In genomic region chr2:60840880-60841279, GRCh38 we compare ENCODE assay signal across 10 cellular contexts. TPM values are rescaled to one million over a fixed set of nuclear protein-coding genes. Genes with fewer than 3 reads are reported as not detected.
DNase-seq lines count a peak whose midpoint lies in the region; ATAC-seq and TF ChIP-seq lines count a peak whose summit lies in the region.
"Had no signal": no experiment of that assay in that cellular context is flagged by ENCODE, and none has a peak within 500 bp of the region (broad histone marks: within the 10 kb centered on the region; RNA-seq: fewer than 3 reads in every experiment).

No MANE protein-coding gene starts in this region.

- ATAC-seq in GM18907 (IDR thresholded peaks at IDR 0.05; ENCODE audit: unreplicated experiment) (peak; percentile 67), GM21825 (IDR thresholded peaks at IDR 0.05; ENCODE audit: unreplicated experiment) (peak; percentile 52), HG03571 (IDR thresholded peaks at IDR 0.05; ENCODE audit: unreplicated experiment) (peak; percentile 62)
- ATAC-seq in naive thymus-derived CD4-positive, alpha-beta T cell, result peak; percentile 65
- ATAC-seq: lower lobe of right lung had no signal

- no peak overlapping the region for H2AFZ ChIP-seq in mammary epithelial cell (ENCODE audit: low read depth, low read length)

- DNase-seq in naive thymus-derived CD4-positive, alpha-beta T cell, result peak in 3 of 9 donors; percentile 4 to 12 (median 12)
- DNase-seq in NCI-H82 (lab: John Stamatoyannopoulos, UW) (no peak), brain microvascular endothelial cell (no peak), mammary epithelial cell (no peak)
- no peak for DNase-seq in activated CD4-positive, CD25-positive, alpha-beta regulatory T cell treated with anti-CD3 and anti-CD28 coated beads, Interleukin-2, amount 50 U/mL, for 72 hours
- DNase-seq: lower lobe of right lung, NCI-H524 treated with DMSO at 0.1 percent for 48 hours had no signal

- no peak overlapping the region for H3K9ac ChIP-seq in mammary epithelial cell (ENCODE audit: insufficient read depth, low read length)

- no peaks in the 10 kb centered on the region for H3K36me3 Mint-ChIP-seq in naive thymus-derived CD4-positive, alpha-beta T cell

- TF ChIP-seq CTCF in brain microvascular endothelial cell (IDR thresholded peaks at IDR 0.05; ENCODE audit: low read depth, low read length, missing control alignments), result no peak
- no peak for TF ChIP-seq CTCF in mammary epithelial cell (conservative IDR thresholded peaks at IDR 0.05 in 1 of 2, IDR thresholded peaks at IDR 0.05 in 1 of 2; ENCODE audit: extremely low read depth in 1 of 2, insufficient read depth in 1 of 2, low read depth in 1 of 2, low read length in 2 of 2)

- H3K27me3 Mint-ChIP-seq in naive thymus-derived CD4-positive, alpha-beta T cell, result no peaks in the 10 kb centered on the region

- 83% methylated on average over 7 of the region's 7 CpGs for WGBS in mammary epithelial cell (ENCODE audit: low coverage, missing lambda C conversion rate)

- peaks cover 10% of the 10 kb centered on the region in 2 donors for H3K4me1 ChIP-seq in naive thymus-derived CD4-positive, alpha-beta T cell (ENCODE audit: control insufficient read depth in 2 of 2, insufficient read depth in 2 of 2, low read length in 2 of 2)
- H3K4me1 ChIP-seq in mammary epithelial cell (ENCODE audit: insufficient read depth, low read length), result no peaks in the 10 kb centered on the region
- H3K4me1 ChIP-seq: lower lobe of right lung had no signal

- no peaks in the 10 kb centered on the region for H3K36me3 ChIP-seq in naive thymus-derived CD4-positive, alpha-beta T cell (ENCODE audit: control insufficient read depth in 2 of 3, insufficient read depth in 3 of 3, low read length in 3 of 3)
- H3K36me3 ChIP-seq in brain microvascular endothelial cell (replicated peaks) (no peaks in the 10 kb centered on the region), mammary epithelial cell (ENCODE audit: insufficient read depth, low read length) (no peaks in the 10 kb centered on the region)
- H3K36me3 ChIP-seq: lower lobe of right lung had no signal

- in situ Hi-C loops in brain microvascular endothelial cell (cut with HindIII; ENCODE audit: low pct_ligation_motif_present, low sequenced_read_pairs), result no loop called here
- in situ Hi-C loops in mammary epithelial cell (cut with MboI; ENCODE audit: low sequenced_read_pairs in 2 of 2), result no loop called here

- no peak overlapping the region for H3K27ac ChIP-seq in naive thymus-derived CD4-positive, alpha-beta T cell (ENCODE audit: low read depth, low read length)
- H3K27ac ChIP-seq in brain microvascular endothelial cell, result no peak overlapping the region
- H3K27ac ChIP-seq in mammary epithelial cell (ENCODE audit: insufficient read depth, low read depth, low read length), result no peak overlapping the region
- H3K27ac ChIP-seq: lower lobe of right lung had no signal

- H4K20me1 ChIP-seq in mammary epithelial cell (ENCODE audit: insufficient read depth, low read length), result no peaks in the 10 kb centered on the region

- no peaks in the 10 kb centered on the region for H3K9me3 Mint-ChIP-seq in naive thymus-derived CD4-positive, alpha-beta T cell

- H3K4me1 Mint-ChIP-seq in naive thymus-derived CD4-positive, alpha-beta T cell, result peaks cover 10 to 23% (median 12%) of the 10 kb centered on the region in 7 donors

- no TSS peak for BruUV-seq in mammary epithelial cell (replicated peaks; lab: Mats Ljungman, UMichigan)

- H3K27ac Mint-ChIP-seq in naive thymus-derived CD4-positive, alpha-beta T cell, result peak overlapping the region in 6 of 9 donors; percentile 30 to 73 (median 57)

- no peak overlapping the region for H3K4me3 ChIP-seq in naive thymus-derived CD4-positive, alpha-beta T cell (ENCODE audit: low read length)
- H3K4me3 ChIP-seq in brain microvascular endothelial cell (ENCODE audit: low read depth, low read length) (no peak overlapping the region), mammary epithelial cell (replicated peaks in 1 of 3; ENCODE audit: insufficient read depth in 1 of 3, low read depth in 2 of 3, low read length in 3 of 3) (no peak overlapping the region)
- H3K4me3 ChIP-seq: lower lobe of right lung had no signal

- POLR2A ChIA-PET in naive thymus-derived CD4-positive, alpha-beta T cell (lab: Charles Lee), result interaction anchor here (0.6 kb wide), 1 partner anchor 20 kb away, joined by 3 read pairs; no protein-coding TSS in a partner anchor

- no peaks in the 10 kb centered on the region for H3K79me2 ChIP-seq in mammary epithelial cell (ENCODE audit: insufficient read depth, low read length)

- dilution Hi-C loops in mammary epithelial cell (cut with HindIII; ENCODE audit: low sequenced_read_pairs), result no loop called here

- H3K4me3 Mint-ChIP-seq in naive thymus-derived CD4-positive, alpha-beta T cell, result peak overlapping the region in 5 of 10 donors; percentile 11 to 57 (median 36)

- H3K27me3 ChIP-seq in naive thymus-derived CD4-positive, alpha-beta T cell (ENCODE audit: control insufficient read depth in 2 of 2, insufficient read depth in 2 of 2, low read length in 2 of 2), result no peaks in the 10 kb centered on the region
- H3K27me3 ChIP-seq in brain microvascular endothelial cell (replicated peaks), result no peaks in the 10 kb centered on the region
- no peaks in the 10 kb centered on the region for H3K27me3 ChIP-seq in mammary epithelial cell (ENCODE audit: insufficient read depth, low read length)

- no peaks in the 10 kb centered on the region for H3K9me3 ChIP-seq in naive thymus-derived CD4-positive, alpha-beta T cell (ENCODE audit: control insufficient read depth in 2 of 3, low read length in 3 of 3)
- H3K9me3 ChIP-seq in mammary epithelial cell (replicated peaks; ENCODE audit: insufficient read depth, low read length), result no peaks in the 10 kb centered on the region
- H3K9me3 ChIP-seq: lower lobe of right lung had no signal

- intact Hi-C loops in naive thymus-derived CD4-positive, alpha-beta T cell (cut with micrococcal nuclease), result loop anchor here in 1 of 2 donors (1.0 to 5.0 kb wide), 2 partner anchors 22 to 34 kb away; no protein-coding TSS in a partner anchor
- intact Hi-C loops in mammary epithelial cell (cut with micrococcal nuclease), result no loop called here

- no peak overlapping the region for H3K4me2 ChIP-seq in mammary epithelial cell (ENCODE audit: insufficient read depth, low read depth, low read length)

- CTCF ChIA-PET in naive thymus-derived CD4-positive, alpha-beta T cell (lab: Charles Lee), result no interaction called here
- CTCF ChIA-PET in mammary epithelial cell (lab: Charles Lee; ENCODE audit: low non-redundant PET), result no interaction called here

RNA-seq across cellular contexts. Expression of gene REL, which starts 40.5 kb away (rescaled TPM):
- total RNA-seq in naive thymus-derived CD4-positive, alpha-beta T cell, result 10 to 100 TPM; 18.9 to 78.8 (median 26.4) TPM
- 10 to 100 TPM; 10.9 to 12.0 TPM for polyA plus RNA-seq in naive thymus-derived CD4-positive, alpha-beta T cell
- total RNA-seq in mammary epithelial cell, result 10 to 100 TPM; 14.5 to 15.0 TPM
- polyA plus RNA-seq in mammary epithelial cell, result 3.6 TPM
- polyA minus RNA-seq in mammary epithelial cell, result 4.2 TPM
